In the genomic region with DNA sequence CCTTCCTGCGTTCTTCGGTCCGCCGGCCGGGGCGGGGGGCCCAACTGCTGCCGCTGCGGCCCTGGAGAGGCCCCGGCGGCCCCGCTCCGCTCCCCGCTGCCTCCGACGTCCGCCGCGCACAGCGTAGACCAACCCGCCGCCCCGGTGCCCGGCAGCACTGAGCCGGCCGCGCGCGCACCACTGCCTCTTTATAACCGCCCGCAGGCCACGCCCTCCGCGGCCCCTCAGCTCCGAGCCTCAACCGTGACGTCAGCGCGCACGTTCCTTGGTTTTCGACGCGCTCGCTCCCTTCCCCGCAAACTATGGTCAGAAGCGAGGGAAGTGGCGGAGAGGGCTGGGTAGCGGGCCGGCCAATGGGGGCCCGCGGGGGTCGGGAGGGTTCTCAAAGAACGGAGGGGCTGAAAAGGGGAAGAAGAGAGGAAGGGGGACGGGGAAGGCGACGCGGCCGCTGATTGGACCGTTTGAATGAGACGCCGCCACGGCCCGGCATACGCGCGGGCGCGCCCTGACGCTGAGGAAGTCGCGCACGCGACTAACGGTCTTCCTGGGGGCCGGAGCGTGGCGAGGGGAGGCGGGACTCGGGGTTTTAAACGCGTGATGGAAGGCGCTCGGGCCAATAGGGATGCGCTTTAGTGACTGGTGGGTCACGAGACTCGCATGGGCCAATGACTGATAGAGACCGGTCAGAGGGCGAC, we compare ENCODE assay signal across 8 cellular contexts. TPM values are rescaled to one million over a fixed set of nuclear protein-coding genes. Genes with fewer than 3 reads are reported as not detected.
DNase-seq lines count a peak whose midpoint lies in the region; ATAC-seq and TF ChIP-seq lines count a peak whose summit lies in the region.

A gene (minus strand): TSS at position 164 of the 695 bp plus-strand sequence. CDS start 199 bp downstream, outside the sequence.

- DNase-seq in GM06990 (ENCODE audit: extremely low read depth, insufficient read length) = peak; percentile 99
- DNase-seq in NCI-H1092 (lab: John Stamatoyannopoulos, UW) = peak; percentile 97
- peak; percentile 99 for DNase-seq in globus pallidus (ENCODE audit: low spot score)
- peak; percentile 97 for DNase-seq in occipital lobe (lab: John Stamatoyannopoulos, UW)
- peak; percentile 100 for DNase-seq in testis

- H3K4me1 Mint-ChIP-seq in activated naive CD4-positive, alpha-beta T cell treated with anti-CD3 and anti-CD28 coated beads, Interleukin-2, amount 50 U/mL, for 24 hours = peaks cover 32% of the 10 kb centered on the region

- peaks cover 6% of the 10 kb centered on the region for H3K9me3 Mint-ChIP-seq in activated naive CD4-positive, alpha-beta T cell treated with anti-CD3 and anti-CD28 coated beads, Interleukin-2, amount 50 U/mL, for 24 hours

- H3K27me3 ChIP-seq in GM06990 (replicated peaks; ENCODE audit: control insufficient read depth, insufficient read depth, low read length) (no peaks in the 10 kb centered on the region), testis (no peaks in the 10 kb centered on the region)

- no peak for TF ChIP-seq CTCF in GM06990 (IDR thresholded peaks at IDR 0.05; ENCODE audit: insufficient read depth, low read length, poor library complexity, severe bottlenecking)
- TF ChIP-seq CTCF in testis (IDR thresholded peaks at IDR 0.05) = no peak

- peak; percentile 89 for TF ChIP-seq POLR2A in testis (IDR thresholded peaks at IDR 0.05)

- H3K27me3 Mint-ChIP-seq in activated naive CD4-positive, alpha-beta T cell treated with anti-CD3 and anti-CD28 coated beads, Interleukin-2, amount 50 U/mL, for 24 hours = no peaks in the 10 kb centered on the region

- H3K4me3 ChIP-seq in GM06990 (replicated peaks; ENCODE audit: low read depth, low read length) = peak within 1 kb of the TSS; percentile 70
- H3K4me3 ChIP-seq in testis = peak within 1 kb of the TSS; percentile 86 to 98

- peaks cover 14% of the 10 kb centered on the region for H3K36me3 Mint-ChIP-seq in activated naive CD4-positive, alpha-beta T cell treated with anti-CD3 and anti-CD28 coated beads, Interleukin-2, amount 50 U/mL, for 24 hours

- ATAC-seq in HG02588 (IDR thresholded peaks at IDR 0.05; ENCODE audit: unreplicated experiment) = peak; percentile 79
- ATAC-seq in SK-N-SH treated with all-trans-retinoic acid at 6 μM for 48 hours = peak; percentile 96

- peaks cover 19% of the 10 kb centered on the region for H3K36me3 ChIP-seq in GM06990 (ENCODE audit: control insufficient read depth, insufficient read depth, low read length)
- H3K36me3 ChIP-seq in testis (ENCODE audit: low read depth, missing control alignments) = no peaks in the 10 kb centered on the region

- H3K9me3 ChIP-seq in testis = no peaks in the 10 kb centered on the region

- WGBS in testis, 2 donors = 0 to 2% methylated on average over 37 to 56 of the region's 87 CpGs

- H3K27ac Mint-ChIP-seq in activated naive CD4-positive, alpha-beta T cell treated with anti-CD3 and anti-CD28 coated beads, Interleukin-2, amount 50 U/mL, for 24 hours = peak within 1 kb of the TSS; percentile 95

- H3K4me1 ChIP-seq in testis = peaks cover 19% of the 10 kb centered on the region

- peak within 1 kb of the TSS; percentile 99 to 100 for H3K27ac ChIP-seq in testis

- peak within 1 kb of the TSS; percentile 90 for H3K4me3 Mint-ChIP-seq in activated naive CD4-positive, alpha-beta T cell treated with anti-CD3 and anti-CD28 coated beads, Interleukin-2, amount 50 U/mL, for 24 hours

- intact Hi-C loops in testis (cut with DNase I; ENCODE audit: low total_unique reads) = no loop called here

TF ChIP-seq in SK-N-SH treated with all-trans-retinoic acid at 6 μM for 48 hours, 23 proteins besides CTCF, POLR2A, EP300 and RAD21:
- TF ChIP-seq TCF4 (CRISPR knock-in tag; IDR thresholded peaks at IDR 0.05; ENCODE audit: borderline replicate concordance) (no peak), ARNTL (CRISPR knock-in tag; IDR thresholded peaks at IDR 0.05; ENCODE audit: borderline replicate concordance, low read depth) (no peak), CSDC2 (CRISPR knock-in tag; IDR thresholded peaks at IDR 0.05) (0 out of 2 replicates have a peak, but pooled peaks have one; percentile 21), ZNF8 (CRISPR knock-in tag; IDR thresholded peaks at IDR 0.05) (no peak)
- TF ChIP-seq, protein P1, sequence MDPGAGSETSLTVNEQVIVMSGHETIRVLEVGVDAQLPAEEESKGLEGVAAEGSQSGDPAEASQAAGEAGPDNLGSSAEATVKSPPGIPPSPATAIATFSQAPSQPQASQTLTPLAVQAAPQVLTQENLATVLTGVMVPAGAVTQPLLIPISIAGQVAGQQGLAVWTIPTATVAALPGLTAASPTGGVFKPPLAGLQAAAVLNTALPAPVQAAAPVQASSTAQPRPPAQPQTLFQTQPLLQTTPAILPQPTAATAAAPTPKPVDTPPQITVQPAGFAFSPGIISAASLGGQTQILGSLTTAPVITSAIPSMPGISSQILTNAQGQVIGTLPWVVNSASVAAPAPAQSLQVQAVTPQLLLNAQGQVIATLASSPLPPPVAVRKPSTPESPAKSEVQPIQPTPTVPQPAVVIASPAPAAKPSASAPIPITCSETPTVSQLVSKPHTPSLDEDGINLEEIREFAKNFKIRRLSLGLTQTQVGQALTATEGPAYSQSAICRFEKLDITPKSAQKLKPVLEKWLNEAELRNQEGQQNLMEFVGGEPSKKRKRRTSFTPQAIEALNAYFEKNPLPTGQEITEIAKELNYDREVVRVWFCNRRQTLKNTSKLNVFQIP (CRISPR knock-in tag; IDR thresholded peaks at IDR 0.05; ENCODE audit: borderline replicate concordance, low read depth) = no peak

RNA-seq across cellular contexts. Expression of the gene that starts here (rescaled TPM):
- total RNA-seq in occipital lobe = 35.9 TPM
- total RNA-seq in testis = 100 to 1,000 TPM; 150 to 188 TPM
- polyA plus RNA-seq in testis (ENCODE audit: insufficient read depth, low read depth, low replicate concordance) = 272 TPM

Comparison
In these comparisons a context has a peak if more than half of its experiments do, and no peak if none do; other contexts are left out.
1. Peak in every context shown above with its lines: DNase-seq, ATAC-seq, H3K4me3 ChIP-seq and H3K27ac ChIP-seq.